2 cellular contexts compared by ENCODE assay signal in genomic region chr7:112080974-112081373, GRCh38.
TF ChIP-seq lines count a peak whose summit lies in the region.

No MANE protein-coding gene starts in this region.

TF ChIP-seq in IMR-90, 13 proteins besides CTCF, POLR2A, EP300 and RAD21:
- TF ChIP-seq CHD1 (IDR thresholded peaks at IDR 0.05; ENCODE audit: low read depth, low read length) (no peak), MXI1 (IDR thresholded peaks at IDR 0.05; ENCODE audit: borderline replicate concordance, low read depth, low read length) (no peak), USF2 (IDR thresholded peaks at IDR 0.05; ENCODE audit: low read depth, low read length) (no peak), MAZ (IDR thresholded peaks at IDR 0.05; ENCODE audit: borderline replicate concordance, low read depth, low read length) (no peak), BHLHE40 (IDR thresholded peaks at IDR 0.05; ENCODE audit: low read depth, low read length) (no peak), RCOR1 (IDR thresholded peaks at IDR 0.05; ENCODE audit: insufficient replicate concordance, low read length) (no peak), SMC3 (IDR thresholded peaks at IDR 0.05; ENCODE audit: low read depth, low read length) (no peak), ELK1 (IDR thresholded peaks at IDR 0.05; ENCODE audit: borderline replicate concordance, low read depth, low read length) (no peak), NFE2L2 (IDR thresholded peaks at IDR 0.05; ENCODE audit: low read depth, low read length) (no peak), CEBPB (IDR thresholded peaks at IDR 0.05; ENCODE audit: low read depth, low read length) (no peak), FOS (IDR thresholded peaks at IDR 0.05; ENCODE audit: low read depth, low read length) (no peak), MAFK (IDR thresholded peaks at IDR 0.05; ENCODE audit: low read depth, low read length) (no peak), RFX5 (IDR thresholded peaks at IDR 0.05; ENCODE audit: low read depth, low read length) (no peak)
TF ChIP-seq in IMR-90: peak in this region for 0.

TF ChIP-seq in H1, 55 proteins besides CTCF, POLR2A, EP300 and RAD21:
- TF ChIP-seq CHD7 (IDR thresholded peaks at IDR 0.05; ENCODE audit: insufficient replicate concordance, low read length) (no peak), BACH1 (IDR thresholded peaks at IDR 0.05; ENCODE audit: low read length) (no peak), E2F6 (IDR thresholded peaks at IDR 0.05) (no peak), CBX5 (IDR thresholded peaks at IDR 0.05; ENCODE audit: low read depth, low read length) (no peak), FOSL1 (IDR thresholded peaks at IDR 0.05; ENCODE audit: insufficient read depth, low read depth, low read length) (no peak)
